ENCODE assay signal across 1 cellular context in the genomic region with DNA sequence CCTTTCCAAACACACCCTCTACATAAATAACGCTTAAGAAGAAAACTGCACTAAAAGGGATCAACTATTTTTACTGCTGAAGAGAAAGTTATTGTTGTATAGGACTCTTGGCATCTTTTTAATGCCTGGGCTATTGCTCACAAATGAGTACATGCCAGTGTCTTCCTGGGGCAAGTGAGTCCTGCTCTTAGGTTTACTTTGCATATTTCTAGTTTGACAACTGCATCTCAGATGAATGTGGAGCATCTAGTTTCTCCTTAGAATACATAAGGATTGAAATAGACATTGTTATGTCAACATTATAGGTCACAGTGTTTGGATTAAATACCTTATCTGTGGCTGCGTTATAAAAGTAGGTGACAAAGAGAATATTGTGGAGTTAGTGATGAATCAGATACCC.
TF ChIP-seq lines count a peak whose summit lies in the region.

No MANE protein-coding gene starts in this region.

TF ChIP-seq in K562, 482 proteins besides CTCF, POLR2A, EP300 and RAD21:
- no peak for TF ChIP-seq NRF1 (conservative IDR thresholded peaks at IDR 0.05 in 1 of 2, IDR thresholded peaks at IDR 0.05 in 1 of 2)
- no peak for TF ChIP-seq ZNF165 (CRISPR knock-in tag; IDR thresholded peaks at IDR 0.05; ENCODE audit: borderline replicate concordance)
- TF ChIP-seq, protein P1, sequence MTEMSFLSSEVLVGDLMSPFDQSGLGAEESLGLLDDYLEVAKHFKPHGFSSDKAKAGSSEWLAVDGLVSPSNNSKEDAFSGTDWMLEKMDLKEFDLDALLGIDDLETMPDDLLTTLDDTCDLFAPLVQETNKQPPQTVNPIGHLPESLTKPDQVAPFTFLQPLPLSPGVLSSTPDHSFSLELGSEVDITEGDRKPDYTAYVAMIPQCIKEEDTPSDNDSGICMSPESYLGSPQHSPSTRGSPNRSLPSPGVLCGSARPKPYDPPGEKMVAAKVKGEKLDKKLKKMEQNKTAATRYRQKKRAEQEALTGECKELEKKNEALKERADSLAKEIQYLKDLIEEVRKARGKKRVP (CRISPR knock-in tag; IDR thresholded peaks at IDR 0.05), result no peak
- TF ChIP-seq FOXA1 (IDR thresholded peaks at IDR 0.05; ENCODE audit: borderline replicate concordance), result no peak
- TF ChIP-seq, protein P2, sequence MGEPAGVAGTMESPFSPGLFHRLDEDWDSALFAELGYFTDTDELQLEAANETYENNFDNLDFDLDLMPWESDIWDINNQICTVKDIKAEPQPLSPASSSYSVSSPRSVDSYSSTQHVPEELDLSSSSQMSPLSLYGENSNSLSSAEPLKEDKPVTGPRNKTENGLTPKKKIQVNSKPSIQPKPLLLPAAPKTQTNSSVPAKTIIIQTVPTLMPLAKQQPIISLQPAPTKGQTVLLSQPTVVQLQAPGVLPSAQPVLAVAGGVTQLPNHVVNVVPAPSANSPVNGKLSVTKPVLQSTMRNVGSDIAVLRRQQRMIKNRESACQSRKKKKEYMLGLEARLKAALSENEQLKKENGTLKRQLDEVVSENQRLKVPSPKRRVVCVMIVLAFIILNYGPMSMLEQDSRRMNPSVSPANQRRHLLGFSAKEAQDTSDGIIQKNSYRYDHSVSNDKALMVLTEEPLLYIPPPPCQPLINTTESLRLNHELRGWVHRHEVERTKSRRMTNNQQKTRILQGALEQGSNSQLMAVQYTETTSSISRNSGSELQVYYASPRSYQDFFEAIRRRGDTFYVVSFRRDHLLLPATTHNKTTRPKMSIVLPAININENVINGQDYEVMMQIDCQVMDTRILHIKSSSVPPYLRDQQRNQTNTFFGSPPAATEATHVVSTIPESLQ (CRISPR knock-in tag; IDR thresholded peaks at IDR 0.05), result no peak
- TF ChIP-seq E2F3 (CRISPR knock-in tag; IDR thresholded peaks at IDR 0.05), result no peak
- TF ChIP-seq, protein P3, sequence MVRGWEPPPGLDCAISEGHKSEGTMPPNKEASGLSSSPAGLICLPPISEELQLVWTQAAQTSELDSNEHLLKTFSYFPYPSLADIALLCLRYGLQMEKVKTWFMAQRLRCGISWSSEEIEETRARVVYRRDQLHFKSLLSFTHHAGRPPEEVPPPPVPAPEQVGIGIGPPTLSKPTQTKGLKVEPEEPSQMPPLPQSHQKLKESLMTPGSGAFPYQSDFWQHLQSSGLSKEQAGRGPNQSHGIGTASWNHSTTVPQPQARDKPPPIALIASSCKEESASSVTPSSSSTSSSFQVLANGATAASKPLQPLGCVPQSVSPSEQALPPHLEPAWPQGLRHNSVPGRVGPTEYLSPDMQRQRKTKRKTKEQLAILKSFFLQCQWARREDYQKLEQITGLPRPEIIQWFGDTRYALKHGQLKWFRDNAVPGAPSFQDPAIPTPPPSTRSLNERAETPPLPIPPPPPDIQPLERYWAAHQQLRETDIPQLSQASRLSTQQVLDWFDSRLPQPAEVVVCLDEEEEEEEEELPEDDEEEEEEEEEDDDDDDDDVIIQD (CRISPR knock-in tag; IDR thresholded peaks at IDR 0.05), result no peak
- TF ChIP-seq POLR3G (IDR thresholded peaks at IDR 0.05; ENCODE audit: extremely low read depth, insufficient read length, insufficient replicate concordance), result no peak
- TF ChIP-seq, protein P4, sequence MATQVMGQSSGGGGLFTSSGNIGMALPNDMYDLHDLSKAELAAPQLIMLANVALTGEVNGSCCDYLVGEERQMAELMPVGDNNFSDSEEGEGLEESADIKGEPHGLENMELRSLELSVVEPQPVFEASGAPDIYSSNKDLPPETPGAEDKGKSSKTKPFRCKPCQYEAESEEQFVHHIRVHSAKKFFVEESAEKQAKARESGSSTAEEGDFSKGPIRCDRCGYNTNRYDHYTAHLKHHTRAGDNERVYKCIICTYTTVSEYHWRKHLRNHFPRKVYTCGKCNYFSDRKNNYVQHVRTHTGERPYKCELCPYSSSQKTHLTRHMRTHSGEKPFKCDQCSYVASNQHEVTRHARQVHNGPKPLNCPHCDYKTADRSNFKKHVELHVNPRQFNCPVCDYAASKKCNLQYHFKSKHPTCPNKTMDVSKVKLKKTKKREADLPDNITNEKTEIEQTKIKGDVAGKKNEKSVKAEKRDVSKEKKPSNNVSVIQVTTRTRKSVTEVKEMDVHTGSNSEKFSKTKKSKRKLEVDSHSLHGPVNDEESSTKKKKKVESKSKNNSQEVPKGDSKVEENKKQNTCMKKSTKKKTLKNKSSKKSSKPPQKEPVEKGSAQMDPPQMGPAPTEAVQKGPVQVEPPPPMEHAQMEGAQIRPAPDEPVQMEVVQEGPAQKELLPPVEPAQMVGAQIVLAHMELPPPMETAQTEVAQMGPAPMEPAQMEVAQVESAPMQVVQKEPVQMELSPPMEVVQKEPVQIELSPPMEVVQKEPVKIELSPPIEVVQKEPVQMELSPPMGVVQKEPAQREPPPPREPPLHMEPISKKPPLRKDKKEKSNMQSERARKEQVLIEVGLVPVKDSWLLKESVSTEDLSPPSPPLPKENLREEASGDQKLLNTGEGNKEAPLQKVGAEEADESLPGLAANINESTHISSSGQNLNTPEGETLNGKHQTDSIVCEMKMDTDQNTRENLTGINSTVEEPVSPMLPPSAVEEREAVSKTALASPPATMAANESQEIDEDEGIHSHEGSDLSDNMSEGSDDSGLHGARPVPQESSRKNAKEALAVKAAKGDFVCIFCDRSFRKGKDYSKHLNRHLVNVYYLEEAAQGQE (CRISPR knock-in tag; IDR thresholded peaks at IDR 0.05; ENCODE audit: low read depth), result no peak
- TF ChIP-seq SPI1 (IDR thresholded peaks at IDR 0.05; ENCODE audit: borderline replicate concordance, low read depth, low read length), result no peak
- no peak for TF ChIP-seq ZNF133 (CRISPR knock-in tag; IDR thresholded peaks at IDR 0.05)
- no peak for TF ChIP-seq BCOR (IDR thresholded peaks at IDR 0.05)
- no peak for TF ChIP-seq CCNT2 (IDR thresholded peaks at IDR 0.05; ENCODE audit: borderline replicate concordance, extremely low read depth, insufficient read length, low read depth, low read length)
- no peak for TF ChIP-seq STAT5A (IDR thresholded peaks at IDR 0.05; ENCODE audit: borderline replicate concordance, low read length)
- no peak for TF ChIP-seq POLR2B (IDR thresholded peaks at IDR 0.05; ENCODE audit: low read depth, partially characterized antibody)
- TF ChIP-seq, protein P5, sequence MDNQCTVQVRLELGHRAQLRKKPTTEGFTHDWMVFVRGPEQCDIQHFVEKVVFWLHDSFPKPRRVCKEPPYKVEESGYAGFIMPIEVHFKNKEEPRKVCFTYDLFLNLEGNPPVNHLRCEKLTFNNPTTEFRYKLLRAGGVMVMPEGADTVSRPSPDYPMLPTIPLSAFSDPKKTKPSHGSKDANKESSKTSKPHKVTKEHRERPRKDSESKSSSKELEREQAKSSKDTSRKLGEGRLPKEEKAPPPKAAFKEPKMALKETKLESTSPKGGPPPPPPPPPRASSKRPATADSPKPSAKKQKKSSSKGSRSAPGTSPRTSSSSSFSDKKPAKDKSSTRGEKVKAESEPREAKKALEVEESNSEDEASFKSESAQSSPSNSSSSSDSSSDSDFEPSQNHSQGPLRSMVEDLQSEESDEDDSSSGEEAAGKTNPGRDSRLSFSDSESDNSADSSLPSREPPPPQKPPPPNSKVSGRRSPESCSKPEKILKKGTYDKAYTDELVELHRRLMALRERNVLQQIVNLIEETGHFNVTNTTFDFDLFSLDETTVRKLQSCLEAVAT (IDR thresholded peaks at IDR 0.05), result no peak
TF ChIP-seq in K562: peak in this region for 0.
